ENCODE assay signal across 1 cellular context in genomic region chr1:213761845-213762407, GRCh38.
TF ChIP-seq lines count a peak whose summit lies in the region.

No MANE protein-coding gene starts in this region.

TF ChIP-seq in WTC11, 78 proteins besides CTCF, POLR2A, EP300 and RAD21 (continued from another document):
- no peak for TF ChIP-seq AR (CRISPR knock-in tag; IDR thresholded peaks at IDR 0.05)
- TF ChIP-seq SMAD4 (CRISPR knock-in tag; IDR thresholded peaks at IDR 0.05): no peak
- no peak for TF ChIP-seq ZSCAN18 (CRISPR knock-in tag; IDR thresholded peaks at IDR 0.05)
- TF ChIP-seq USF1 (CRISPR knock-in tag; IDR thresholded peaks at IDR 0.05): no peak
